ENCODE assay signal across 23 cellular contexts in genomic region chr3:102593754-102594602, GRCh38.
"Had no signal": no experiment of that assay in that cellular context is flagged by ENCODE, and none has a peak within 500 bp of the region (broad histone marks: within the 10 kb centered on the region; RNA-seq: fewer than 3 reads in every experiment).

No MANE protein-coding gene starts in this region.

- H3K36me3 Mint-ChIP-seq: activated naive CD4-positive, alpha-beta T cell treated with anti-CD3 and anti-CD28 coated beads, Interleukin-2, amount 50 U/mL, for 72 hours had no signal

- H3K4me1 ChIP-seq: gastrocnemius medialis, heart right ventricle, prostate gland had no signal

- ATAC-seq: activated CD8-positive, alpha-beta T cell treated with anti-CD3 and anti-CD28 coated beads, Interleukin-2, amount 10 ng/mL, durations not matched to agents 7 days and 5 days; activated naive CD4-positive, alpha-beta T cell treated with anti-CD3 and anti-CD28 coated beads, Interleukin-2, amount 50 U/mL, for 72 hours; gastrocnemius medialis; heart right ventricle; left cardiac atrium; right cardiac atrium had no signal

- H3K27ac Mint-ChIP-seq: activated CD4-positive, alpha-beta T cell treated with anti-CD3 and anti-CD28 coated beads, Interleukin-2, amount 10 ng/mL, durations not matched to agents 24 days and 14 days; activated CD8-positive, alpha-beta T cell treated with anti-CD3 and anti-CD28 coated beads, Interleukin-2, amount 10 ng/mL, durations not matched to agents 7 days and 5 days; activated naive CD4-positive, alpha-beta T cell treated with anti-CD3 and anti-CD28 coated beads, Interleukin-2, amount 50 U/mL, for 72 hours; dendritic cell treated with granulocyte-macrophage colony-stimulating factor and Interleukin-4, amounts not matched to agents 40 ng/mL and 50 ng/mL, for 4 days had no signal

- H3K4me3 Mint-ChIP-seq: activated CD4-positive, alpha-beta T cell treated with anti-CD3 and anti-CD28 coated beads, Interleukin-2, amount 10 ng/mL, durations not matched to agents 24 days and 14 days; activated CD8-positive, alpha-beta T cell treated with anti-CD3 and anti-CD28 coated beads, Interleukin-2, amount 10 ng/mL, durations not matched to agents 7 days and 5 days; dendritic cell treated with granulocyte-macrophage colony-stimulating factor and Interleukin-4, amounts not matched to agents 40 ng/mL and 50 ng/mL, for 4 days had no signal

- H3K36me3 ChIP-seq: brain microvascular endothelial cell, gastrocnemius medialis, heart right ventricle, prostate gland had no signal

- H3K27me3 ChIP-seq: brain microvascular endothelial cell, gastrocnemius medialis, heart right ventricle had no signal

- H3K27me3 Mint-ChIP-seq: activated CD4-positive, alpha-beta T cell treated with anti-CD3 and anti-CD28 coated beads, Interleukin-2, amount 10 ng/mL, durations not matched to agents 24 days and 14 days; dendritic cell treated with granulocyte-macrophage colony-stimulating factor and Interleukin-4, amounts not matched to agents 40 ng/mL and 50 ng/mL, for 4 days had no signal

- DNase-seq: activated CD4-positive, alpha-beta T cell treated with anti-CD3 and anti-CD28 coated beads, Interleukin-2, amount 10 ng/mL, durations not matched to agents 24 days and 14 days; activated CD4-positive, CD25-positive, alpha-beta regulatory T cell; activated CD8-positive, alpha-beta memory T cell treated with anti-CD3 and anti-CD28 coated beads, Interleukin-2, amount 50 U/mL, for 4 hours; activated CD8-positive, alpha-beta T cell treated with anti-CD3 and anti-CD28 coated beads, Interleukin-2, amount 10 ng/mL, durations not matched to agents 7 days and 5 days; activated effector memory CD4-positive, alpha-beta T cell treated with anti-CD3 and anti-CD28 coated beads, Interleukin-2, amount 50 U/mL, for 16 hours; activated T-cell treated with anti-CD3 and anti-CD28 coated beads, Interleukin-2, amount 50 U/mL, for 48 hours; amniotic stem cell; brain microvascular endothelial cell; effector memory CD4-positive, alpha-beta T cell; gastrocnemius medialis; heart right ventricle; left cardiac atrium; midbrain; right cardiac atrium; stimulated activated CD4-positive, alpha-beta T cell treated with anti-CD3 and anti-CD28 coated beads, Interleukin-4, amount 100 ng/mL, for 24 hours; stimulated activated CD8-positive, alpha-beta memory T cell treated with anti-CD3 and anti-CD28 coated beads, Interleukin-4, amount 100 ng/mL, for 48 hours; stimulated activated naive CD4-positive, alpha-beta T cell treated with Interleukin-2 at 50 U/mL for 16 hours; trophoblast cell had no signal

- H3K4me3 ChIP-seq: gastrocnemius medialis, heart right ventricle, prostate gland, skin epidermis had no signal

- H3K27ac ChIP-seq: brain microvascular endothelial cell, epithelial cell of prostate, gastrocnemius medialis, heart right ventricle, prostate gland, skin epidermis had no signal

- H3K9me3 ChIP-seq: gastrocnemius medialis, prostate gland had no signal

- H3K4me1 Mint-ChIP-seq: activated CD4-positive, alpha-beta T cell treated with anti-CD3 and anti-CD28 coated beads, Interleukin-2, amount 10 ng/mL, durations not matched to agents 24 days and 14 days had no signal

- H3K9me3 Mint-ChIP-seq: activated CD4-positive, alpha-beta T cell treated with anti-CD3 and anti-CD28 coated beads, Interleukin-2, amount 10 ng/mL, durations not matched to agents 24 days and 14 days had no signal
